29 cellular contexts compared by ENCODE assay signal in the genomic region with DNA sequence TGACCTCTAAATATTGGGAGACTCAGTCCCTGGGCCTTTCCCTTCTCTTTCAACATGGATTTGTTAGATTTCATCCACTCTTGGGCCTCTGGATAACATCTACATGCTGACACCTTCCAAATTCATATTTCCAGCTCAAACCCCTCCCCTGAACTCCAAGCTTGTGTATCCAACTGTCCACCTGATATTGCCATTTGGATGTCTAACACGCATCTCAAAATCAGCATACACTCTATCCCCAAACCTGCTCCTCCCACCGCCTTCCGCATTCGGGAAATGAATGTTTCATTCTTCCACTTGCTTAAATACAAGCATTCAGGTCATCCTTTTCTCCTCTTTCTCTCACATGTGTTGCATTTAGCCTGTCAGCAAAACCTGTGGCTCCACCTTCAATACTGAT.
"Had no signal": no experiment of that assay in that cellular context is flagged by ENCODE, and none has a peak within 500 bp of the region (broad histone marks: within the 10 kb centered on the region; RNA-seq: fewer than 3 reads in every experiment).

No MANE protein-coding gene starts in this region.

- H3K27ac ChIP-seq: adrenal gland, ascending aorta, body of pancreas, brain microvascular endothelial cell, breast epithelium, cardiac muscle cell had no signal

- H3K36me3 ChIP-seq: adrenal gland, ascending aorta, brain microvascular endothelial cell, breast epithelium, cardiac muscle cell had no signal

- DNase-seq: activated effector memory CD4-positive, alpha-beta T cell treated with anti-CD3 and anti-CD28 coated beads, Interleukin-2, amount 50 U/mL, for 16 hours; activated effector memory CD4-positive, alpha-beta T cell treated with Interleukin-2 at 50 U/mL for 16 hours; activated gamma-delta T cell; activated gamma-delta T cell treated with Interleukin-2 at 50 U/mL for 16 hours; activated naive CD4-positive, alpha-beta T cell; activated naive CD4-positive, alpha-beta T cell treated with anti-CD3 and anti-CD28 coated beads for 36 hours; activated naive CD4-positive, alpha-beta T cell treated with anti-CD3 and anti-CD28 coated beads, Interleukin-2, amount 10 ng/mL, durations not matched to agents 7 days and 5 days; activated naive CD4-positive, alpha-beta T cell treated with anti-CD3 and anti-CD28 coated beads, Interleukin-2, amount 50 U/mL, for 16 hours; activated naive CD4-positive, alpha-beta T cell treated with Interleukin-2 at 50 U/mL for 16 hours; activated naive CD8-positive, alpha-beta T cell treated with anti-CD3 and anti-CD28 coated beads for 36 hours; activated naive CD8-positive, alpha-beta T cell treated with anti-CD3 and anti-CD28 coated beads, Interleukin-2, amount 10 ng/mL, durations not matched to agents 7 days and 5 days; activated naive CD8-positive, alpha-beta T cell treated with anti-CD3 and anti-CD28 coated beads, Interleukin-2, amount 50 U/mL, for 24 hours; activated T-cell treated with anti-CD3 and anti-CD28 coated beads, Interleukin-2, amount 50 U/mL, for 24 hours; activated T-cell treated with anti-CD3 and anti-CD28 coated beads, Interleukin-2, amount 50 U/mL, for 4 hours; activated T-cell treated with anti-CD3 and anti-CD28 coated beads, Interleukin-2, amount 50 U/mL, for 48 hours; activated T-cell treated with anti-CD3 and anti-CD28 coated beads, Interleukin-2, amount 50 U/mL, for 72 hours; adrenal gland; amniotic stem cell; amygdala; anterior cingulate cortex; aorta; body of pancreas; brain microvascular endothelial cell; caudate nucleus; central memory CD4-positive, alpha-beta T cell; cerebellar nuclear complex had no signal

- H3K9me3 ChIP-seq: adrenal gland, ascending aorta, body of pancreas had no signal

- H3K4me3 ChIP-seq: adrenal gland, ascending aorta, body of pancreas, breast epithelium, cardiac muscle cell had no signal

- H3K4me1 ChIP-seq: adrenal gland, ascending aorta, body of pancreas, breast epithelium had no signal
